ENCODE assay signal across 1 cellular context in the genomic region with DNA sequence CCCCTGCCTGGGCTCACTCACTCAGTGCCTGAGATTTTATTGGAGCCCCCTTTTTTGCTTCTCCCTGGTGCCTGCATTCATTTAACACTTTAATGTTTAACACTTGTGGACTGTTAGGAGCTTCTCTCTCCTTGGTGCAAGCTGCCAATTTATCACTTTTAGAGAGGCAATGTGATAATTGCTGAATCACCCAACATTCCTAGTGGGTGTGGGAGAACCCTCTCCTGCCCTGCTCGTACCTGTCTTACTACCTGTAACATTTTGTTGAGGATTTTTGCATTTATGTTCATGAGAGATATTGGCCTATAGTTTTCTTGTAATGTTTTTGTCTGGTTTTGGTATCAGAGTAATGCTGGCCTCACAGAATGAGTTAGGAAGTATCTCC.
TF ChIP-seq lines count a peak whose summit lies in the region.

No MANE protein-coding gene starts in this region.

TF ChIP-seq in K562, 482 proteins besides CTCF, POLR2A, EP300 and RAD21:
- 0 out of 4 replicates have a peak, but pooled peaks of 1 of the 2 experiments have one; percentile 19 for TF ChIP-seq HDAC1 (IDR thresholded peaks at IDR 0.05)
- TF ChIP-seq MAFF (IDR thresholded peaks at IDR 0.05; ENCODE audit: low read length) = peak; percentile 71
- TF ChIP-seq C11orf30 (IDR thresholded peaks at IDR 0.05; ENCODE audit: low read depth) = peak; percentile 92
- peak; percentile 27 for TF ChIP-seq ARID1B (IDR thresholded peaks at IDR 0.05)
- no peak for TF ChIP-seq BRF1 (IDR thresholded peaks at IDR 0.05; ENCODE audit: borderline replicate concordance, extremely low read depth, insufficient read length)
- no peak for TF ChIP-seq ZC3H4 (CRISPR knock-in tag; IDR thresholded peaks at IDR 0.05; ENCODE audit: borderline replicate concordance)
- TF ChIP-seq MAFK (IDR thresholded peaks at IDR 0.05; ENCODE audit: low read length) = peak; percentile 61
- TF ChIP-seq KAT7 (CRISPR knock-in tag; IDR thresholded peaks at IDR 0.05; ENCODE audit: borderline replicate concordance) = no peak
- peak; percentile 91 for TF ChIP-seq MAFG (tag; conservative IDR thresholded peaks at IDR 0.05)
- TF ChIP-seq ZEB2 (IDR thresholded peaks at IDR 0.05) = peak; percentile 59; the same call in 1 of the 2 replicates
- no peak for TF ChIP-seq FIP1L1 (IDR thresholded peaks at IDR 0.05; ENCODE audit: low read depth, low read length, poor library complexity, severe bottlenecking)
- peak in 1 of 2 experiments; percentile 38 for TF ChIP-seq NRF1 (conservative IDR thresholded peaks at IDR 0.05 in 1 of 2, IDR thresholded peaks at IDR 0.05 in 1 of 2)
- TF ChIP-seq ZNF316 (IDR thresholded peaks at IDR 0.05) = peak; percentile 89
- TF ChIP-seq NFE2L1 (tag; IDR thresholded peaks at IDR 0.05; ENCODE audit: borderline replicate concordance, low read depth) = peak; percentile 15; the same call in 1 of the 2 replicates
- no peak for TF ChIP-seq GTF2B (IDR thresholded peaks at IDR 0.05; ENCODE audit: extremely low read depth, insufficient read length)
- no peak for TF ChIP-seq HDAC6 (IDR thresholded peaks at IDR 0.05; ENCODE audit: low read depth, low read length)
- TF ChIP-seq SMAD2 (IDR thresholded peaks at IDR 0.05; ENCODE audit: low read depth, low read length) = no peak
- peak; percentile 93 for TF ChIP-seq NFE2 (IDR thresholded peaks at IDR 0.05; ENCODE audit: low read depth)
- no peak for TF ChIP-seq PRPF4 (IDR thresholded peaks at IDR 0.05; ENCODE audit: insufficient read depth, low read depth, low read length, poor library complexity, severe bottlenecking)
- TF ChIP-seq WHSC1 (IDR thresholded peaks at IDR 0.05; ENCODE audit: low read length) = no peak
- TF ChIP-seq ZNF253 (CRISPR knock-in tag; conservative IDR thresholded peaks at IDR 0.05) = no peak
- TF ChIP-seq SMARCA4 (IDR thresholded peaks at IDR 0.05) = peak; percentile 36
- TF ChIP-seq THRA (IDR thresholded peaks at IDR 0.05) = no peak
TF ChIP-seq in K562: peak in this region for 12.
